Comparison of ENCODE assay signal across 20 cellular contexts in genomic region chr1:56975446-56975845, GRCh38. TPM values are rescaled to one million over a fixed set of nuclear protein-coding genes. Genes with fewer than 3 reads are reported as not detected.
DNase-seq lines count a peak whose midpoint lies in the region; ATAC-seq and TF ChIP-seq lines count a peak whose summit lies in the region.
"Had no signal": no experiment of that assay in that cellular context is flagged by ENCODE, and none has a peak within 500 bp of the region (broad histone marks: within the 10 kb centered on the region; RNA-seq: fewer than 3 reads in every experiment).

No MANE protein-coding gene starts in this region.

- H3K27ac Mint-ChIP-seq in effector memory CD8-positive, alpha-beta T cell, result no peak overlapping the region
- H3K27ac Mint-ChIP-seq in natural killer cell, result peak overlapping the region; percentile 73 to 85
- H3K27ac Mint-ChIP-seq: CD4-positive, alpha-beta T cell; GM23338; H9 had no signal

- intact Hi-C loops in natural killer cell (cut with micrococcal nuclease), result no loop called here

- H3K4me3 Mint-ChIP-seq in effector memory CD8-positive, alpha-beta T cell, result no peak overlapping the region
- peak overlapping the region; percentile 21 for H3K4me3 Mint-ChIP-seq in natural killer cell
- H3K4me3 Mint-ChIP-seq: CD14-positive monocyte; CD4-positive, alpha-beta T cell; GM23338; H9 had no signal

- H3K36me3 Mint-ChIP-seq in effector memory CD8-positive, alpha-beta T cell (ENCODE audit: insufficient read depth), result no peaks in the 10 kb centered on the region
- H3K36me3 Mint-ChIP-seq in natural killer cell, result no peaks in the 10 kb centered on the region
- H3K36me3 Mint-ChIP-seq: CD14-positive monocyte; CD8-positive, alpha-beta memory T cell had no signal

- TF ChIP-seq CTCF in natural killer cell (IDR thresholded peaks at IDR 0.05), result no peak

- H3K27me3 Mint-ChIP-seq in effector memory CD8-positive, alpha-beta T cell, result peaks cover 2 to 8% of the 10 kb centered on the region in 2 donors
- no peaks in the 10 kb centered on the region for H3K27me3 Mint-ChIP-seq in natural killer cell (ENCODE audit: low read depth in 2 of 2)

- peaks cover 0 to 1% of the 10 kb centered on the region in 2 donors for H3K9me3 Mint-ChIP-seq in effector memory CD8-positive, alpha-beta T cell
- H3K9me3 Mint-ChIP-seq in natural killer cell, result no peaks in the 10 kb centered on the region
- H3K9me3 Mint-ChIP-seq: CD4-positive, alpha-beta T cell; GM23338; H9 had no signal

- peaks cover 2 to 3% of the 10 kb centered on the region in 2 donors for H3K4me1 Mint-ChIP-seq in effector memory CD8-positive, alpha-beta T cell (ENCODE audit: low read depth in 2 of 2)
- peaks cover 22 to 25% of the 10 kb centered on the region in 2 donors for H3K4me1 Mint-ChIP-seq in natural killer cell
- H3K4me1 Mint-ChIP-seq: CD14-positive monocyte, GM23338 had no signal

- DNase-seq in NK-92 treated with Interleukin-12 subunit alpha and Interleukin-12 subunit beta, amount 100 ng/mL, for 24 hours (lab: John Stamatoyannopoulos, UW), result peak; percentile 38
- DNase-seq in NK-92 (lab: John Stamatoyannopoulos, UW; ENCODE audit: unreplicated experiment), result no peak
- no peak for DNase-seq in effector memory CD8-positive, alpha-beta T cell
- no peak for DNase-seq in natural killer cell
- no peak for DNase-seq in left lobe of liver (ENCODE audit: low spot score)
- no peak for DNase-seq in Ammon's horn (ENCODE audit: low spot score)
- DNase-seq: BE2C; CD4-positive, alpha-beta T cell; CD8-positive, alpha-beta memory T cell; DMS 273 treated with DMSO at 0.1 percent for 48 hours; DMS79; EL; GDM1; H9 had no signal

- ATAC-seq in effector memory CD8-positive, alpha-beta T cell (replicated peaks), result peak; percentile 56
- peak; percentile 65 to 93 (median 78) for ATAC-seq in natural killer cell
- no peak for ATAC-seq in left lobe of liver
- ATAC-seq in HG02981 (IDR thresholded peaks at IDR 0.05; ENCODE audit: unreplicated experiment), result no peak
- ATAC-seq: GM12878, GM23338, HCT116 had no signal

RNA-seq across cellular contexts. Expression of gene C8B, which starts 9.6 kb away (rescaled TPM):
- not detected for total RNA-seq in natural killer cell
- 288 TPM for total RNA-seq in left lobe of liver
- total RNA-seq: CD4-positive, alpha-beta T cell; CD8-positive, alpha-beta memory T cell; GM12878; GM23338; H4; H9 had no signal

Comparison
In these comparisons a context has a peak if more than half of its experiments do, and no peak if none do; other contexts are left out.
1. ATAC-seq: peak in effector memory CD8-positive, alpha-beta T cell (single experiment) and natural killer cell (3 of 3); none in left lobe of liver (single experiment) and HG02981 (single experiment).
2. H3K27ac Mint-ChIP-seq: peak in natural killer cell (2 of 2); none in effector memory CD8-positive, alpha-beta T cell (0 of 2).
3. RNA of gene C8B, which starts 9.6 kb away (total RNA-seq): 288 TPM in left lobe of liver (single experiment); not detected in natural killer cell; every median in the first group is over 100 times any median in the second.